ENCODE assay signal across 8 cellular contexts in genomic region chr14:61476737-61477410, GRCh38.
DNase-seq lines count a peak whose midpoint lies in the region; ATAC-seq and TF ChIP-seq lines count a peak whose summit lies in the region.

No MANE protein-coding gene starts in this region.

- H2BK12ac ChIP-seq in neuronal stem cell (ENCODE audit: low read length), result no peak overlapping the region

- H3K4ac ChIP-seq in neuronal stem cell (ENCODE audit: low read length), result no peak overlapping the region

- no peaks in the 10 kb centered on the region for H3K9me2 ChIP-seq in Loucy (replicated peaks; ENCODE audit: low read depth, low read length)

- H3K23ac ChIP-seq in neuronal stem cell (ENCODE audit: low read depth, low read length, poor library complexity), result no peak overlapping the region

- H3K36me3 Mint-ChIP-seq in activated CD8-positive, alpha-beta T cell treated with anti-CD3 and anti-CD28 coated beads, Interleukin-2, amount 10 ng/mL, durations not matched to agents 7 days and 5 days (ENCODE audit: low read depth), result peaks cover 75% of the 10 kb centered on the region

- no peak overlapping the region for H3K18ac ChIP-seq in neuronal stem cell (ENCODE audit: low read length)

- peak overlapping the region; percentile 64 to 76 (median 72) for H3K27ac ChIP-seq in esophagus muscularis mucosa (replicated peaks in 1 of 4)
- H3K27ac ChIP-seq in neuronal stem cell (replicated peaks; ENCODE audit: low read length), result no peak overlapping the region

- H2BK5ac ChIP-seq in neuronal stem cell (ENCODE audit: low read length), result no peak overlapping the region

- H2AFZ ChIP-seq in Loucy (ENCODE audit: low read length) (no peak overlapping the region), neuronal stem cell (ENCODE audit: low read length) (peak overlapping the region; percentile 70)

- H3K4me1 ChIP-seq in Loucy (ENCODE audit: insufficient read depth, low read length, poor library complexity, severe bottlenecking) (peaks cover 47% of the 10 kb centered on the region), esophagus muscularis mucosa (peaks cover 56 to 68% (median 63%) of the 10 kb centered on the region in 4 donors), neuronal stem cell (ENCODE audit: control insufficient read depth in 2 of 2, insufficient read depth in 1 of 2, low read depth in 1 of 2, low read length in 2 of 2) (peaks cover 6 to 9% of the 10 kb centered on the region in 2 donors)

- CTCF ChIA-PET in activated CD8-positive, alpha-beta T cell treated with anti-CD3 and anti-CD28 coated beads, Interleukin-2, amount 10 ng/mL, durations not matched to agents 7 days and 5 days (lab: Charles Lee), result interaction anchor here (0.8 to 12.3 kb wide), 23 partner anchors 8 to 360 kb away, joined by 3 to 136 read pairs (median 5); no protein-coding TSS in a partner anchor

- H3K79me2 ChIP-seq in Loucy (ENCODE audit: insufficient read depth, low read length), result peaks cover 29% of the 10 kb centered on the region

- TF ChIP-seq POLR2A in esophagus muscularis mucosa (IDR thresholded peaks at IDR 0.05; ENCODE audit: low read depth) (no peak), GM18505 (IDR thresholded peaks at IDR 0.05; ENCODE audit: borderline replicate concordance, extremely low read depth, insufficient read depth, insufficient read length) (no peak)

- TF ChIP-seq CTCF in Loucy (conservative IDR thresholded peaks at IDR 0.05; ENCODE audit: low read length) (no peak), esophagus muscularis mucosa (IDR thresholded peaks at IDR 0.05) (no peak)

- peak overlapping the region; percentile 63 for H3K4me3 Mint-ChIP-seq in activated CD8-positive, alpha-beta T cell treated with anti-CD3 and anti-CD28 coated beads, Interleukin-2, amount 10 ng/mL, durations not matched to agents 7 days and 5 days

- no peak overlapping the region for H3K14ac ChIP-seq in neuronal stem cell (ENCODE audit: low read length)

- H3K27me3 Mint-ChIP-seq in activated CD8-positive, alpha-beta T cell treated with anti-CD3 and anti-CD28 coated beads, Interleukin-2, amount 10 ng/mL, durations not matched to agents 7 days and 5 days (ENCODE audit: low read depth), result no peaks in the 10 kb centered on the region

- peak; percentile 60 for TF ChIP-seq EP300 in esophagus muscularis mucosa (IDR thresholded peaks at IDR 0.05)

- POLR2A ChIA-PET in activated CD8-positive, alpha-beta T cell treated with anti-CD3 and anti-CD28 coated beads, Interleukin-2, amount 10 ng/mL, durations not matched to agents 7 days and 5 days (lab: Charles Lee), result interaction anchor here (0.7 to 5.2 kb wide), 13 partner anchors 8 to 285 kb away, joined by 3 to 30 read pairs (median 4); partner anchors contain the start of genes HIF1A and SNAPC1

- no peak overlapping the region for H4K8ac ChIP-seq in neuronal stem cell (ENCODE audit: low read depth, low read length)

- no peak overlapping the region for H2AK5ac ChIP-seq in neuronal stem cell (ENCODE audit: low read depth, low read length)

- H3K27me3 ChIP-seq in Loucy (ENCODE audit: insufficient read depth, low read length, poor library complexity, severe bottlenecking) (no peaks in the 10 kb centered on the region), esophagus muscularis mucosa (no peaks in the 10 kb centered on the region), neuronal stem cell (ENCODE audit: control insufficient read depth in 3 of 3, insufficient read depth in 3 of 3, low read depth in 1 of 3, low read length in 3 of 3) (peaks cover 0 to 2% (median 0%) of the 10 kb centered on the region in 3 experiments)

- H2BK120ac ChIP-seq in neuronal stem cell (ENCODE audit: low read depth, low read length), result no peak overlapping the region

- H3K4me3 ChIP-seq in Loucy (ENCODE audit: low read length, poor library complexity, severe bottlenecking), result peak overlapping the region; percentile 31
- H3K4me3 ChIP-seq in esophagus muscularis mucosa, result peak overlapping the region in 1 of 4 donors; percentile 4
- no peak overlapping the region for H3K4me3 ChIP-seq in neuronal stem cell (ENCODE audit: low read length in 2 of 2)

- H3K36me3 ChIP-seq in Loucy (ENCODE audit: insufficient read depth, low read length) (peaks cover 28% of the 10 kb centered on the region; the same call in 1 of the 2 replicates), esophagus muscularis mucosa (peaks cover 0 to 6% (median 0%) of the 10 kb centered on the region in 4 donors), neuronal stem cell (replicated peaks in 1 of 2; ENCODE audit: control insufficient read depth in 2 of 2, insufficient read depth in 2 of 2, low read length in 2 of 2) (no peaks in the 10 kb centered on the region)

- H3K4me2 ChIP-seq in Loucy (ENCODE audit: low read depth, low read length, poor library complexity, severe bottlenecking) (peak overlapping the region; percentile 54), neuronal stem cell (ENCODE audit: insufficient read depth, low read length, poor library complexity, severe bottlenecking) (no peak overlapping the region)

- DNase-seq in CD1c-positive myeloid dendritic cell (ENCODE audit: extremely low spot score) (peak; percentile 95), esophagus muscularis mucosa (ENCODE audit: extremely low spot score) (no peak), neuronal stem cell (ENCODE audit: low spot score) (no peak), T1000 (lab: John Stamatoyannopoulos, UW) (no peak)
- peak; percentile 84 for DNase-seq in activated CD8-positive, alpha-beta T cell treated with anti-CD3 and anti-CD28 coated beads, Interleukin-2, amount 10 ng/mL, durations not matched to agents 7 days and 5 days

- H4K20me1 ChIP-seq in Loucy (ENCODE audit: insufficient read depth, low read length, poor library complexity, severe bottlenecking), result peaks cover 12% of the 10 kb centered on the region

- H3K9me3 Mint-ChIP-seq in activated CD8-positive, alpha-beta T cell treated with anti-CD3 and anti-CD28 coated beads, Interleukin-2, amount 10 ng/mL, durations not matched to agents 7 days and 5 days (ENCODE audit: insufficient read depth), result no peaks in the 10 kb centered on the region

- H3K4me1 Mint-ChIP-seq in activated CD8-positive, alpha-beta T cell treated with anti-CD3 and anti-CD28 coated beads, Interleukin-2, amount 10 ng/mL, durations not matched to agents 7 days and 5 days (ENCODE audit: low read depth), result peaks cover 94% of the 10 kb centered on the region

- H3K9ac ChIP-seq in Loucy (ENCODE audit: low read depth, low read length, poor library complexity, severe bottlenecking), result peak overlapping the region; percentile 43
- H3K9ac ChIP-seq in neuronal stem cell (ENCODE audit: low read depth, low read length, poor library complexity), result no peak overlapping the region

- H3K9me3 ChIP-seq in Loucy (ENCODE audit: insufficient read depth, low read depth, low read length) (no peaks in the 10 kb centered on the region), esophagus muscularis mucosa (no peaks in the 10 kb centered on the region), neuronal stem cell (replicated peaks in 1 of 2; ENCODE audit: control insufficient read depth in 2 of 2, insufficient read depth in 1 of 2, low read depth in 1 of 2, low read length in 2 of 2) (no peaks in the 10 kb centered on the region)

- intact Hi-C loops in esophagus muscularis mucosa (cut with DNase I), result loop anchor here (5.0 to 10.0 kb wide), 2 partner anchors 85 to 218 kb away; partner anchors contain the start of gene HIF1A

- peaks cover 17% of the 10 kb centered on the region for H3F3A ChIP-seq in Loucy (ENCODE audit: low read depth)

- H2BK15ac ChIP-seq in neuronal stem cell (ENCODE audit: low read length), result no peak overlapping the region

- WGBS in esophagus muscularis mucosa, result 45% methylated on average over 6 of the region's 6 CpGs
- WGBS in neuronal stem cell (ENCODE audit: extremely low coverage in 2 of 2, insufficient read length in 2 of 2, insufficient replicate concordance in 1 of 2), 2 donors, result no CpG with 5 or more reads among the region's 6 CpGs

- H3K79me1 ChIP-seq in neuronal stem cell (ENCODE audit: low read depth, low read length), result no peaks in the 10 kb centered on the region

- peak overlapping the region; percentile 94 for H3K27ac Mint-ChIP-seq in activated CD8-positive, alpha-beta T cell treated with anti-CD3 and anti-CD28 coated beads, Interleukin-2, amount 10 ng/mL, durations not matched to agents 7 days and 5 days

- no peak overlapping the region for H4K91ac ChIP-seq in neuronal stem cell (ENCODE audit: low read depth, low read length, poor library complexity)

- peak; percentile 59 for ATAC-seq in activated CD8-positive, alpha-beta T cell treated with anti-CD3 and anti-CD28 coated beads, Interleukin-2, amount 10 ng/mL, durations not matched to agents 7 days and 5 days
- ATAC-seq in GM18505 (IDR thresholded peaks at IDR 0.05; ENCODE audit: unreplicated experiment) (no peak), HG02759 (IDR thresholded peaks at IDR 0.05; ENCODE audit: unreplicated experiment) (no peak)

Comparison
In these comparisons a context has a peak if more than half of its experiments do, and no peak if none do; other contexts are left out.
1. DNase-seq: peak in CD1c-positive myeloid dendritic cell (single experiment) and activated CD8-positive, alpha-beta T cell treated with anti-CD3 and anti-CD28 coated beads, Interleukin-2, amount 10 ng/mL, durations not matched to agents 7 days and 5 days (single experiment); none in esophagus muscularis mucosa (single experiment), neuronal stem cell (single experiment) and T1000 (single experiment).